8 cellular contexts compared by ENCODE assay signal in genomic region chr4:153154010-153154975, GRCh38. TPM values are rescaled to one million over a fixed set of nuclear protein-coding genes. Genes with fewer than 3 reads are reported as not detected.
DNase-seq lines count a peak whose midpoint lies in the region; ATAC-seq and TF ChIP-seq lines count a peak whose summit lies in the region.

No MANE protein-coding gene starts in this region.

- in situ Hi-C loops in brain microvascular endothelial cell (cut with HindIII; ENCODE audit: low pct_ligation_motif_present, low sequenced_read_pairs), result no loop called here

- peaks cover 39% of the 10 kb centered on the region for H3K27me3 Mint-ChIP-seq in activated T-cell treated with anti-CD3 and anti-CD28 coated beads, Interleukin-2, amount 50 U/mL, for 72 hours (ENCODE audit: low read depth)

- no peak for TF ChIP-seq CTCF in brain microvascular endothelial cell (IDR thresholded peaks at IDR 0.05; ENCODE audit: low read depth, low read length, missing control alignments)
- no peak for TF ChIP-seq CTCF in uterus (IDR thresholded peaks at IDR 0.05)

- H3K27me3 ChIP-seq in brain microvascular endothelial cell (replicated peaks), result no peaks in the 10 kb centered on the region
- H3K27me3 ChIP-seq in mesenchymal stem cell (ENCODE audit: control insufficient read depth in 1 of 2, insufficient read depth in 1 of 2, low read length in 2 of 2), result peaks cover 8 to 61% of the 10 kb centered on the region in 2 experiments
- H3K27me3 ChIP-seq in uterus, result no peaks in the 10 kb centered on the region

- H3K9me3 ChIP-seq in mesenchymal stem cell (ENCODE audit: control insufficient read depth, low read length), result no peaks in the 10 kb centered on the region
- no peaks in the 10 kb centered on the region for H3K9me3 ChIP-seq in uterus

- TF ChIP-seq POLR2A in uterus (IDR thresholded peaks at IDR 0.05), result no peak

- peak overlapping the region; percentile 80 for H3K4me2 ChIP-seq in mesenchymal stem cell (ENCODE audit: low read length, poor library complexity, severe bottlenecking)

- no peak overlapping the region for H2BK15ac ChIP-seq in mesenchymal stem cell (ENCODE audit: low read depth, poor library complexity, severe bottlenecking)

- no peak overlapping the region for H3K27ac ChIP-seq in brain microvascular endothelial cell
- H3K27ac ChIP-seq in mesenchymal stem cell (ENCODE audit: low read length, poor library complexity, severe bottlenecking), result peak overlapping the region; percentile 70
- no peak overlapping the region for H3K27ac ChIP-seq in uterus

- intact Hi-C loops in uterus (cut with DNase I; ENCODE audit: low total_unique reads), result no loop called here

- H2AK5ac ChIP-seq in mesenchymal stem cell (ENCODE audit: low read length, severe bottlenecking), result no peak overlapping the region

- no peak overlapping the region for H2BK12ac ChIP-seq in mesenchymal stem cell (ENCODE audit: low read length in 2 of 2)

- H3K4me3 ChIP-seq in brain microvascular endothelial cell (ENCODE audit: low read depth, low read length) (peak overlapping the region; percentile 57), mesenchymal stem cell (ENCODE audit: insufficient read depth in 1 of 2, low read depth in 1 of 2, low read length in 2 of 2) (peak overlapping the region in 1 of 2 experiments; percentile 82), uterus (peak overlapping the region; percentile 41 to 50)

- H3K36me3 ChIP-seq in brain microvascular endothelial cell (replicated peaks) (no peaks in the 10 kb centered on the region), mesenchymal stem cell (ENCODE audit: control insufficient read depth in 1 of 2, insufficient read depth in 2 of 2, low read depth in 1 of 2, low read length in 2 of 2) (no peaks in the 10 kb centered on the region), uterus (no peaks in the 10 kb centered on the region)

- ATAC-seq in activated T-cell treated with anti-CD3 and anti-CD28 coated beads, Interleukin-2, amount 50 U/mL, for 72 hours (replicated peaks in 1 of 2), result peak in 1 of 2 donors; percentile 9

- H3K4me3 Mint-ChIP-seq in activated T-cell treated with anti-CD3 and anti-CD28 coated beads, Interleukin-2, amount 50 U/mL, for 72 hours, result peak overlapping the region; percentile 93 to 96

- no peak overlapping the region for H3K14ac ChIP-seq in mesenchymal stem cell (ENCODE audit: low read length in 2 of 2)

- no peaks in the 10 kb centered on the region for H3K9me3 Mint-ChIP-seq in activated T-cell treated with anti-CD3 and anti-CD28 coated beads, Interleukin-2, amount 50 U/mL, for 72 hours

- H3K27ac Mint-ChIP-seq in activated T-cell treated with anti-CD3 and anti-CD28 coated beads, Interleukin-2, amount 50 U/mL, for 72 hours, result peak overlapping the region; percentile 83

- no peak overlapping the region for H2AFZ ChIP-seq in mesenchymal stem cell (ENCODE audit: low read depth, low read length)

- H4K8ac ChIP-seq in mesenchymal stem cell (ENCODE audit: low read length), result no peak overlapping the region

- DNase-seq in activated T-cell treated with anti-CD3 and anti-CD28 coated beads, Interleukin-2, amount 50 U/mL, for 72 hours, result peak in 1 of 2 donors; percentile 20
- DNase-seq in activated T-cell treated with anti-CD3 and anti-CD28 coated beads, Interleukin-2, amount 50 U/mL, for 1 hour, result no peak
- DNase-seq in NCI-H524 treated with DMSO at 0.1 percent for 48 hours (lab: John Stamatoyannopoulos, UW), result peak; percentile 14
- DNase-seq in brain microvascular endothelial cell, result peak; percentile 57
- peak; percentile 42 for DNase-seq in mesenchymal stem cell
- DNase-seq in uterus, result no peak
- no peak for DNase-seq in HuH-7.5 (ENCODE audit: low spot score)
- DNase-seq in GM19238 (ENCODE audit: insufficient read length, low spot score), result no peak

- no peak overlapping the region for H4K91ac ChIP-seq in mesenchymal stem cell (ENCODE audit: low read length)

- no peak overlapping the region for H2BK5ac ChIP-seq in mesenchymal stem cell (ENCODE audit: low read depth, low read length, poor library complexity, severe bottlenecking)

- peak overlapping the region in 1 of 2 experiments; percentile 28 for H3K4ac ChIP-seq in mesenchymal stem cell (ENCODE audit: low read depth in 1 of 2, low read length in 2 of 2)

- H3K4me1 ChIP-seq in mesenchymal stem cell (ENCODE audit: control insufficient read depth, insufficient read depth, low read depth, low read length) (peaks cover 11% of the 10 kb centered on the region), uterus (peaks cover 0 to 5% of the 10 kb centered on the region in 2 donors)

- H3K23ac ChIP-seq in mesenchymal stem cell (ENCODE audit: low read length in 2 of 2), result no peak overlapping the region

- no peak overlapping the region for H2BK120ac ChIP-seq in mesenchymal stem cell (ENCODE audit: low read depth, low read length)

- no peaks in the 10 kb centered on the region for H3K36me3 Mint-ChIP-seq in activated T-cell treated with anti-CD3 and anti-CD28 coated beads, Interleukin-2, amount 50 U/mL, for 72 hours (ENCODE audit: insufficient read depth in 2 of 2)

- H3K4me1 Mint-ChIP-seq in activated T-cell treated with anti-CD3 and anti-CD28 coated beads, Interleukin-2, amount 50 U/mL, for 72 hours (ENCODE audit: low read depth), result peaks cover 79% of the 10 kb centered on the region

- H3K9ac ChIP-seq in mesenchymal stem cell (ENCODE audit: low read length), result peak overlapping the region; percentile 59

- WGBS in mesenchymal stem cell, result 37% methylated on average over 12 of the region's 15 CpGs

- peaks cover 12% of the 10 kb centered on the region for H3K79me1 ChIP-seq in mesenchymal stem cell (replicated peaks; ENCODE audit: low read length, poor library complexity, severe bottlenecking)

- H3K18ac ChIP-seq in mesenchymal stem cell (ENCODE audit: low read depth in 1 of 2, low read length in 2 of 2), result peak overlapping the region in 1 of 2 experiments; percentile 63

RNA-seq across cellular contexts. Expression of gene TRIM2, which starts 50.0 kb away (rescaled TPM):
- total RNA-seq in activated T-cell treated with anti-CD3 and anti-CD28 coated beads, Interleukin-2, amount 50 U/mL, for 72 hours, result 1 to 10 TPM; 1.3 to 1.4 TPM
- 18.0 TPM for polyA plus RNA-seq in mesenchymal stem cell (2013, experiment 1 of 2)
- 18.0 TPM for polyA plus RNA-seq in mesenchymal stem cell (2013, experiment 2 of 2)
- 100 to 1,000 TPM in 1 of 4 donors, 10 to 100 TPM in 3; 25.9 to 121 (median 45.6) TPM for total RNA-seq in uterus

Comparison
In these comparisons a context has a peak if more than half of its experiments do, and no peak if none do; other contexts are left out.
1. DNase-seq: peak in NCI-H524 treated with DMSO at 0.1 percent for 48 hours (single experiment), brain microvascular endothelial cell (single experiment) and mesenchymal stem cell (single experiment); none in activated T-cell treated with anti-CD3 and anti-CD28 coated beads, Interleukin-2, amount 50 U/mL, for 1 hour (single experiment), uterus (0 of 2), HuH-7.5 (single experiment) and GM19238 (single experiment).
2. RNA of gene TRIM2, which starts 50.0 kb away (total RNA-seq): 25.9 to 121 TPM in uterus; 1.3 to 1.4 TPM in activated T-cell treated with anti-CD3 and anti-CD28 coated beads, Interleukin-2, amount 50 U/mL, for 72 hours; every median in the first group is over 10 times any median in the second.